In the genomic region with DNA sequence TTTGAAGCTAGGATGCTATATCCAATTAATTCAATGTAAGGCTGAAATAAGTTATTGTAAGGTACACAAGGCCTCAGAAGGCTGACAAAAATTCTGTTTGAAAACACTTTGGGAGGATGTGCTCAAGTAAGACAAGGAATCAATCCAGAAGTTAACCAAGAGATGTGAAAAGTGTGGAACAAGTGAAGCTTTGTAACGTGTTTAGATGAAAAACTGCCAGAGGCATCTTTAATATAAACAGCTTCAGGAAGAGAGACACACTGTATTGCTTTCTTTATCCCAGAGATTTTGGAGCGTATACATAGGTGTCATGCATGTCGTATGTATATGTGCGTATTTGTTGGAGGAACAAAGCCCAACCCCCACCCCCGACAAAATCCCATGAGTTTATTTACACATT, we compare ENCODE assay signal across 27 cellular contexts.
"Had no signal": no experiment of that assay in that cellular context is flagged by ENCODE, and none has a peak within 500 bp of the region (broad histone marks: within the 10 kb centered on the region; RNA-seq: fewer than 3 reads in every experiment).

No MANE protein-coding gene starts in this region.

- H3K9me3 ChIP-seq: ovary, psoas muscle, right lobe of liver, sigmoid colon, stomach, thoracic aorta, thyroid gland, tibial nerve, upper lobe of left lung, vagina had no signal

- H3K27ac Mint-ChIP-seq: nephron; neural progenitor cell; progenitor cell of endocrine pancreas; stimulated activated effector memory CD8-positive, alpha-beta T cell treated with anti-CD3 and anti-CD28 coated beads, Interleukin-12 subunit alpha, Interleukin-12 subunit beta, amount 100 ng/mL, for 72 hours; stimulated activated naive B cell treated with anti-CD40 and anti-IgM and Interleukin-4, amounts not matched to agents 10 μg/mL and 1 μg/mL and 100 μg/mL, for 72 hours; stimulated activated naive CD8-positive, alpha-beta T cell treated with anti-CD3 and anti-CD28 coated beads, Interleukin-15, Interleukin-2, amounts not matched to agents 100 ng/mL and 50 ng/mL, for 24 hours had no signal

- H3K4me2 ChIP-seq: neural progenitor cell had no signal

- DNase-seq: occipital lobe; ovary; posterior cingulate gyrus; psoas muscle; right cardiac atrium; right lobe of liver; sigmoid colon; small intestine; stimulated activated CD4-positive, alpha-beta T cell treated with anti-CD3 and anti-CD28 coated beads, Interleukin-15, amount 100 ng/mL, for 24 hours; stimulated activated CD4-positive, alpha-beta T cell treated with anti-CD3 and anti-CD28 coated beads, Interleukin-2, amount 100 ng/mL, for 24 hours; stimulated activated CD4-positive, alpha-beta T cell treated with anti-CD3 and anti-CD28 coated beads, Interleukin-2, amount 100 ng/mL, for 48 hours; stimulated activated CD4-positive, alpha-beta T cell treated with anti-CD3 and anti-CD28 coated beads, Interleukin-4, amount 100 ng/mL, for 24 hours; stimulated activated naive B cell treated with anti-CD40 and anti-IgM and Interleukin-4, amounts not matched to agents 10 μg/mL and 1 μg/mL and 100 μg/mL, for 72 hours; stimulated activated naive CD4-positive, alpha-beta T cell treated with Interleukin-2 at 50 U/mL for 16 hours; stomach; thyroid gland; trophoblast cell; upper lobe of left lung had no signal

- H2AFZ ChIP-seq: neural progenitor cell, parathyroid adenoma had no signal

- H3K4me3 ChIP-seq: neural progenitor cell, ovary, psoas muscle, right lobe of liver, sigmoid colon, stomach, thoracic aorta, thyroid gland, tibial nerve, upper lobe of left lung, vagina had no signal

- H3K36me3 ChIP-seq: neural progenitor cell, ovary, right lobe of liver, sigmoid colon, stomach, thoracic aorta, thyroid gland, tibial nerve, upper lobe of left lung, vagina had no signal

- H3K9me3 Mint-ChIP-seq: nephron; neural progenitor cell; stimulated activated effector memory CD8-positive, alpha-beta T cell treated with anti-CD3 and anti-CD28 coated beads, Interleukin-12 subunit alpha, Interleukin-12 subunit beta, amount 100 ng/mL, for 72 hours; stimulated activated naive B cell treated with anti-CD40 and anti-IgM and Interleukin-4, amounts not matched to agents 10 μg/mL and 1 μg/mL and 100 μg/mL, for 72 hours; stimulated activated naive CD8-positive, alpha-beta T cell treated with anti-CD3 and anti-CD28 coated beads, Interleukin-15, Interleukin-2, amounts not matched to agents 100 ng/mL and 50 ng/mL, for 24 hours had no signal

- H3K27ac ChIP-seq: neural progenitor cell, ovary, parathyroid adenoma, psoas muscle, right lobe of liver, sigmoid colon, stomach, thoracic aorta, thyroid gland, tibial nerve, upper lobe of left lung, vagina had no signal

- H3K36me3 Mint-ChIP-seq: neural progenitor cell; stimulated activated effector memory CD8-positive, alpha-beta T cell treated with anti-CD3 and anti-CD28 coated beads, Interleukin-12 subunit alpha, Interleukin-12 subunit beta, amount 100 ng/mL, for 72 hours; stimulated activated naive B cell treated with anti-CD40 and anti-IgM and Interleukin-4, amounts not matched to agents 10 μg/mL and 1 μg/mL and 100 μg/mL, for 72 hours had no signal

- H3K27me3 Mint-ChIP-seq: progenitor cell of endocrine pancreas had no signal

- H3K4me3 Mint-ChIP-seq: nephron; neural progenitor cell; stimulated activated effector memory CD8-positive, alpha-beta T cell treated with anti-CD3 and anti-CD28 coated beads, Interleukin-12 subunit alpha, Interleukin-12 subunit beta, amount 100 ng/mL, for 72 hours; stimulated activated naive B cell treated with anti-CD40 and anti-IgM and Interleukin-4, amounts not matched to agents 10 μg/mL and 1 μg/mL and 100 μg/mL, for 72 hours; stimulated activated naive CD8-positive, alpha-beta T cell treated with anti-CD3 and anti-CD28 coated beads, Interleukin-15, Interleukin-2, amounts not matched to agents 100 ng/mL and 50 ng/mL, for 24 hours had no signal

- H3K9ac ChIP-seq: neural progenitor cell, parathyroid adenoma had no signal

- H3K27me3 ChIP-seq: neural progenitor cell, ovary, right lobe of liver, thyroid gland, upper lobe of left lung, vagina had no signal

- ATAC-seq: psoas muscle; right cardiac atrium; right lobe of liver; stimulated activated effector memory CD8-positive, alpha-beta T cell treated with anti-CD3 and anti-CD28 coated beads, Interleukin-12 subunit alpha, Interleukin-12 subunit beta, amount 100 ng/mL, for 72 hours; stimulated activated naive B cell treated with anti-CD40 and anti-IgM and Interleukin-4, amounts not matched to agents 10 μg/mL and 1 μg/mL and 100 μg/mL, for 72 hours had no signal

- H3K4me1 ChIP-seq: parathyroid adenoma, right lobe of liver had no signal
